Comparison of ENCODE assay signal across 3 cellular contexts in genomic region chr4:27472364-27472763, GRCh38.
"Had no signal": no experiment of that assay in that cellular context is flagged by ENCODE, and none has a peak within 500 bp of the region (broad histone marks: within the 10 kb centered on the region; RNA-seq: fewer than 3 reads in every experiment).

No MANE protein-coding gene starts in this region.

- H3K4me3 ChIP-seq: K562 had no signal

- H3K27ac ChIP-seq: HL-60 had no signal

- ATAC-seq: HepG2, K562 had no signal
